20 cellular contexts compared by ENCODE assay signal in genomic region chr15:29346998-29347397, GRCh38.
DNase-seq lines count a peak whose midpoint lies in the region; ATAC-seq, FAIRE-seq and TF ChIP-seq lines count a peak whose summit lies in the region.
"Had no signal": no experiment of that assay in that cellular context is flagged by ENCODE, and none has a peak within 500 bp of the region (broad histone marks: within the 10 kb centered on the region; RNA-seq: fewer than 3 reads in every experiment).

No MANE protein-coding gene starts in this region.

- no peak for TF ChIP-seq POLR2A in thyroid gland (IDR thresholded peaks at IDR 0.05)

- H3K9me3 ChIP-seq in osteoblast (ENCODE audit: low read depth, low read length): no peaks in the 10 kb centered on the region
- no peaks in the 10 kb centered on the region for H3K9me3 ChIP-seq in thyroid gland
- H3K9me3 ChIP-seq: A549; BLaER1 treated with 17β-estradiol and CSF1 and Interleukin-3, amounts not matched to agents 10 nM and 100 nM; Caco-2 had no signal

- no peaks in the 10 kb centered on the region for H4K20me1 ChIP-seq in osteoblast (ENCODE audit: insufficient read depth, low read length)
- H4K20me1 ChIP-seq: BLaER1 treated with 17β-estradiol and CSF1 and Interleukin-3, amounts not matched to agents 10 nM and 100 nM had no signal

- 78 to 83% methylated on average over 3 of the region's 3 CpGs for WGBS in thyroid gland, 2 donors

- H3K27ac ChIP-seq in osteoblast (ENCODE audit: low read depth, low read length): no peak overlapping the region
- H3K27ac ChIP-seq in thyroid gland: peak overlapping the region; percentile 72 to 98 (median 76)
- H3K27ac ChIP-seq: 22Rv1; A549; BLaER1 treated with 17β-estradiol and CSF1 and Interleukin-3, amounts not matched to agents 10 nM and 100 nM; C4-2B had no signal

- DNase-seq in OCI-M1 (lab: John Stamatoyannopoulos, UW) (peak; percentile 20), osteoblast (ENCODE audit: insufficient read length, low spot score, missing footprints) (peak; percentile 56), thyroid gland (no peak), RCC 7860 (ENCODE audit: low spot score) (no peak)
- DNase-seq: AML-193; Caco-2; Calu3; CD4-positive, alpha-beta T cell; CD8-positive, alpha-beta T cell; DMS79 treated with DMSO at 0.1 percent for 48 hours; GF-D8 had no signal

- H2AFZ ChIP-seq in osteoblast (ENCODE audit: low read length): no peak overlapping the region

- TF ChIP-seq CTCF in osteoblast (IDR thresholded peaks at IDR 0.05; ENCODE audit: extremely low read depth, low read depth, low read length) (no peak), thyroid gland (IDR thresholded peaks at IDR 0.05) (no peak)

- H3K79me2 ChIP-seq in osteoblast (ENCODE audit: insufficient read depth, low read length): no peaks in the 10 kb centered on the region

- no peak for ATAC-seq in HG02981 (IDR thresholded peaks at IDR 0.05; ENCODE audit: unreplicated experiment)
- ATAC-seq: A549; CD8-positive, alpha-beta T cell had no signal

- no peak for FAIRE-seq in RCC 7860 (lab: Jason Lieb, UNC)
- FAIRE-seq: D721Med, G401.6, GM12891, GM19239 had no signal

- no peak overlapping the region for H3K4me2 ChIP-seq in osteoblast (ENCODE audit: insufficient read depth, low read length)
- H3K4me2 ChIP-seq: A549; BLaER1 treated with 17β-estradiol and CSF1 and Interleukin-3, amounts not matched to agents 10 nM and 100 nM had no signal

- no peaks in the 10 kb centered on the region for H3K36me3 ChIP-seq in osteoblast (ENCODE audit: insufficient read depth, low read length)
- no peaks in the 10 kb centered on the region for H3K36me3 ChIP-seq in thyroid gland
- H3K36me3 ChIP-seq: BLaER1 treated with 17β-estradiol and CSF1 and Interleukin-3, amounts not matched to agents 10 nM and 100 nM had no signal

- H3K4me3 ChIP-seq in osteoblast (ENCODE audit: insufficient read depth, low read length) (no peak overlapping the region), thyroid gland (replicated peaks in 1 of 3) (no peak overlapping the region)
- H3K4me3 ChIP-seq: A549; BLaER1 treated with 17β-estradiol and CSF1 and Interleukin-3, amounts not matched to agents 10 nM and 100 nM had no signal

- H3K4me1 ChIP-seq in osteoblast (ENCODE audit: insufficient read depth, low read length) (no peaks in the 10 kb centered on the region), thyroid gland (peaks cover 20 to 42% of the 10 kb centered on the region in 2 donors)
- H3K4me1 ChIP-seq: A549, Caco-2 had no signal

- intact Hi-C loops in thyroid gland (cut with DNase I): loop anchor here (10.0 kb wide), 1 partner anchor 62 kb away; no protein-coding TSS in a partner anchor

- H3K27me3 ChIP-seq in osteoblast (ENCODE audit: insufficient read depth, low read length) (no peaks in the 10 kb centered on the region), thyroid gland (no peaks in the 10 kb centered on the region)
- H3K27me3 ChIP-seq: BLaER1 treated with 17β-estradiol and CSF1 and Interleukin-3, amounts not matched to agents 10 nM and 100 nM had no signal

Comparison
In these comparisons a context has a peak if more than half of its experiments do, and no peak if none do; other contexts are left out.
1. DNase-seq: peak in OCI-M1 (single experiment) and osteoblast (single experiment); none in thyroid gland (0 of 2) and RCC 7860 (single experiment).